Comparison of ENCODE assay signal across 9 cellular contexts in genomic region chr11:1152316-1153104, GRCh38. TPM values are rescaled to one million over a fixed set of nuclear protein-coding genes. Genes with fewer than 3 reads are reported as not detected.
DNase-seq lines count a peak whose midpoint lies in the region; ATAC-seq and TF ChIP-seq lines count a peak whose summit lies in the region.
"Had no signal": no experiment of that assay in that cellular context is flagged by ENCODE, and none has a peak within 500 bp of the region (broad histone marks: within the 10 kb centered on the region; RNA-seq: fewer than 3 reads in every experiment).

No MANE protein-coding gene starts in this region.

- H4K20me1 ChIP-seq in neural progenitor cell (ENCODE audit: low read depth): no peaks in the 10 kb centered on the region

- no peaks in the 10 kb centered on the region for H3K36me3 Mint-ChIP-seq in activated naive CD4-positive, alpha-beta T cell treated with anti-CD3 and anti-CD28 coated beads, Interleukin-2, amount 10 ng/mL, durations not matched to agents 7 days and 5 days
- H3K36me3 Mint-ChIP-seq in neural progenitor cell: no peaks in the 10 kb centered on the region

- no peak overlapping the region for H3K27ac Mint-ChIP-seq in activated naive CD4-positive, alpha-beta T cell treated with anti-CD3 and anti-CD28 coated beads, Interleukin-2, amount 10 ng/mL, durations not matched to agents 7 days and 5 days
- H3K27ac Mint-ChIP-seq in stimulated activated naive CD8-positive, alpha-beta T cell treated with anti-CD3 and anti-CD28 coated beads, Interleukin-15, amount 100 ng/mL, for 72 hours: no peak overlapping the region
- H3K27ac Mint-ChIP-seq in neural progenitor cell: no peak overlapping the region

- H3K4me2 ChIP-seq in neural progenitor cell: no peak overlapping the region

- H3K9me3 Mint-ChIP-seq in activated naive CD4-positive, alpha-beta T cell treated with anti-CD3 and anti-CD28 coated beads, Interleukin-2, amount 10 ng/mL, durations not matched to agents 7 days and 5 days: peaks cover 11% of the 10 kb centered on the region
- H3K9me3 Mint-ChIP-seq in stimulated activated naive CD8-positive, alpha-beta T cell treated with anti-CD3 and anti-CD28 coated beads, Interleukin-15, amount 100 ng/mL, for 72 hours: peaks cover 6 to 9% of the 10 kb centered on the region in 2 donors
- peaks cover 3% of the 10 kb centered on the region for H3K9me3 Mint-ChIP-seq in neural progenitor cell

- H3K4me1 Mint-ChIP-seq in activated naive CD4-positive, alpha-beta T cell treated with anti-CD3 and anti-CD28 coated beads, Interleukin-2, amount 10 ng/mL, durations not matched to agents 7 days and 5 days: no peaks in the 10 kb centered on the region
- peaks cover 18% of the 10 kb centered on the region for H3K4me1 Mint-ChIP-seq in stimulated activated naive CD8-positive, alpha-beta T cell treated with anti-CD3 and anti-CD28 coated beads, Interleukin-15, amount 100 ng/mL, for 72 hours
- H3K4me1 Mint-ChIP-seq in neural progenitor cell: peaks cover 4% of the 10 kb centered on the region

- H2AFZ ChIP-seq in neural progenitor cell (replicated peaks): no peak overlapping the region

- TF ChIP-seq CTCF in epithelial cell of proximal tubule (conservative IDR thresholded peaks at IDR 0.05; ENCODE audit: low read depth, low read length) (no peak), neural progenitor cell (IDR thresholded peaks at IDR 0.05) (no peak)

- no peaks in the 10 kb centered on the region for H3K27me3 ChIP-seq in neural progenitor cell

- H3F3A ChIP-seq in neural progenitor cell (ENCODE audit: low read depth): no peaks in the 10 kb centered on the region

- H3K27me3 Mint-ChIP-seq in activated naive CD4-positive, alpha-beta T cell treated with anti-CD3 and anti-CD28 coated beads, Interleukin-2, amount 10 ng/mL, durations not matched to agents 7 days and 5 days: peaks cover 15% of the 10 kb centered on the region
- H3K27me3 Mint-ChIP-seq in stimulated activated naive CD8-positive, alpha-beta T cell treated with anti-CD3 and anti-CD28 coated beads, Interleukin-15, amount 100 ng/mL, for 72 hours: peaks cover 26% of the 10 kb centered on the region
- H3K27me3 Mint-ChIP-seq in neural progenitor cell (ENCODE audit: insufficient read depth, low read depth): peaks cover 12% of the 10 kb centered on the region

- no peak overlapping the region for H3K4me3 Mint-ChIP-seq in activated naive CD4-positive, alpha-beta T cell treated with anti-CD3 and anti-CD28 coated beads, Interleukin-2, amount 10 ng/mL, durations not matched to agents 7 days and 5 days
- H3K4me3 Mint-ChIP-seq in stimulated activated naive CD8-positive, alpha-beta T cell treated with anti-CD3 and anti-CD28 coated beads, Interleukin-15, amount 100 ng/mL, for 72 hours: peak overlapping the region in 1 of 2 donors; percentile 24
- no peak overlapping the region for H3K4me3 Mint-ChIP-seq in neural progenitor cell

- H3K4me3 ChIP-seq in epithelial cell of proximal tubule (ENCODE audit: low read depth, low read length) (no peak overlapping the region), neural progenitor cell (no peak overlapping the region)
- H3K4me3 ChIP-seq: lung had no signal

- peak; percentile 83 for ATAC-seq in stimulated activated naive CD8-positive, alpha-beta T cell treated with anti-CD3 and anti-CD28 coated beads, Interleukin-15, amount 100 ng/mL, for 72 hours

- no peaks in the 10 kb centered on the region for H3K4me1 ChIP-seq in neural progenitor cell

- H3K36me3 ChIP-seq in neural progenitor cell: no peaks in the 10 kb centered on the region

- H3K9ac ChIP-seq in neural progenitor cell: no peak overlapping the region

- no peaks in the 10 kb centered on the region for H3K9me3 ChIP-seq in neural progenitor cell (ENCODE audit: low read depth)

- H3K27ac ChIP-seq in neural progenitor cell: no peak overlapping the region

- CTCF ChIA-PET in activated naive CD4-positive, alpha-beta T cell treated with anti-CD3 and anti-CD28 coated beads, Interleukin-2, amount 10 ng/mL, durations not matched to agents 7 days and 5 days (lab: Charles Lee): no interaction called here

- peak; percentile 32 for DNase-seq in activated naive CD4-positive, alpha-beta T cell treated with anti-CD3 and anti-CD28 coated beads, Interleukin-2, amount 10 ng/mL, durations not matched to agents 7 days and 5 days
- DNase-seq in activated naive CD4-positive, alpha-beta T cell (lab: John Stamatoyannopoulos, UW): no peak
- DNase-seq in RPMI7951 (ENCODE audit: low read depth): peak; percentile 77
- peak; percentile 12 for DNase-seq in epithelial cell of proximal tubule (ENCODE audit: low read depth)
- peak; percentile 24 to 65 for DNase-seq in stimulated activated naive CD8-positive, alpha-beta T cell treated with anti-CD3 and anti-CD28 coated beads, Interleukin-15, amount 100 ng/mL, for 72 hours
- DNase-seq in neural progenitor cell (ENCODE audit: low spot score): no peak
- DNase-seq in NCI-H2196 treated with DMSO at 0.1 percent for 48 hours (lab: John Stamatoyannopoulos, UW; ENCODE audit: unreplicated experiment): no peak
- DNase-seq in NCI-H526 (lab: John Stamatoyannopoulos, UW): no peak

- no peaks in the 10 kb centered on the region for H3K79me2 ChIP-seq in neural progenitor cell (ENCODE audit: low read depth)

RNA-seq across cellular contexts. Expression of gene MUC5AC, which starts 5.2 kb away (rescaled TPM):
- not detected in 2 replicates for total RNA-seq in RPMI7951 (2014; rRNA removed; shearing (Covaris generic))
- not detected in 2 replicates for total RNA-seq in epithelial cell of proximal tubule
- not detected in 2 replicates for total RNA-seq in neural progenitor cell (ENCODE audit: low replicate concordance)

Comparison
In these comparisons a context has a peak if more than half of its experiments do, and no peak if none do; other contexts are left out.
1. DNase-seq: peak in activated naive CD4-positive, alpha-beta T cell treated with anti-CD3 and anti-CD28 coated beads, Interleukin-2, amount 10 ng/mL, durations not matched to agents 7 days and 5 days (single experiment), RPMI7951 (single experiment), epithelial cell of proximal tubule (single experiment) and stimulated activated naive CD8-positive, alpha-beta T cell treated with anti-CD3 and anti-CD28 coated beads, Interleukin-15, amount 100 ng/mL, for 72 hours (2 of 2); none in activated naive CD4-positive, alpha-beta T cell (0 of 4), neural progenitor cell (single experiment), NCI-H2196 treated with DMSO at 0.1 percent for 48 hours (single experiment) and NCI-H526 (0 of 2).